ENCODE assay signal across 9 cellular contexts in genomic region chr1:247639381-247639981, GRCh38. TPM values are rescaled to one million over a fixed set of nuclear protein-coding genes. Genes with fewer than 3 reads are reported as not detected.
A peak's percentile ranks its signal among the peaks of the same experiment; 100 is the strongest.
DNase-seq lines count a peak whose midpoint lies in the region; ATAC-seq lines count a peak whose summit lies in the region.
"Had no signal": no experiment of that assay in that cellular context is flagged by ENCODE, and none has a peak within 500 bp of the region (broad histone marks: within the 10 kb centered on the region; RNA-seq: fewer than 3 reads in every experiment).

No MANE protein-coding gene starts in this region.

- H3K27me3 Mint-ChIP-seq in immature natural killer cell (ENCODE audit: low read depth in 3 of 3) = peaks cover 2 to 5% (median 4%) of the 10 kb centered on the region in 3 donors

- peaks cover 0 to 14% (median 6%) of the 10 kb centered on the region in 6 donors for H3K9me3 Mint-ChIP-seq in immature natural killer cell

- H3K27ac Mint-ChIP-seq in immature natural killer cell = no peak overlapping the region

- no peaks in the 10 kb centered on the region for H3K36me3 Mint-ChIP-seq in immature natural killer cell

- H3K4me3 Mint-ChIP-seq in immature natural killer cell = peak overlapping the region in 2 of 5 donors; percentile 12 to 70

- no peak for ATAC-seq in HG02938 (IDR thresholded peaks at IDR 0.05; ENCODE audit: unreplicated experiment)

- peaks cover 2 to 5% of the 10 kb centered on the region in 2 donors for H3K4me1 Mint-ChIP-seq in immature natural killer cell

- peak; percentile 73 for DNase-seq in NCI-H510A treated with DMSO at 0.1 percent for 48 hours (lab: John Stamatoyannopoulos, UW)
- DNase-seq in anterior cingulate cortex (lab: John Stamatoyannopoulos, UW) = peak in 31 of 58 donors; percentile 2 to 69 (median 10)
- DNase-seq in immature natural killer cell = peak in 2 of 3 donors; percentile 12 to 19
- peak in 3 of 4 experiments; percentile 7 to 47 (median 25) for DNase-seq in stimulated activated CD4-positive, alpha-beta T cell treated with anti-CD3 and anti-CD28 coated beads, Interleukin-1b, Interleukin-23, amount 100 ng/mL, for 24 hours (ENCODE audit: low read depth in 4 of 4, low spot score in 1 of 4)
- no peak for DNase-seq in NCI-H2171 (lab: John Stamatoyannopoulos, UW)
- DNase-seq in superior temporal gyrus (ENCODE audit: extremely low spot score) = no peak
- no peak for DNase-seq in HUDEP-2 (lab: John Stamatoyannopoulos, UW; ENCODE audit: unreplicated experiment in 76 of 76)

RNA-seq across cellular contexts. Expression of gene OR2G3, which starts 34.1 kb away (rescaled TPM):
- not detected for polyA plus RNA-seq in immature natural killer cell
- polyA plus RNA-seq: urinary bladder had no signal

RNA-seq across cellular contexts. Expression of gene OR13G1, which starts 40.1 kb away (rescaled TPM):
- not detected for polyA plus RNA-seq in immature natural killer cell
- polyA plus RNA-seq: urinary bladder had no signal

RNA-seq across cellular contexts. Expression of gene OR2G2, which starts 51.3 kb away (rescaled TPM):
- polyA plus RNA-seq in immature natural killer cell = not detected
- polyA plus RNA-seq: urinary bladder had no signal

Comparison
In these comparisons a context has a peak if more than half of its experiments do, and no peak if none do; other contexts are left out.
1. DNase-seq: peak in NCI-H510A treated with DMSO at 0.1 percent for 48 hours (single experiment), anterior cingulate cortex (31 of 58), immature natural killer cell (2 of 3) and stimulated activated CD4-positive, alpha-beta T cell treated with anti-CD3 and anti-CD28 coated beads, Interleukin-1b, Interleukin-23, amount 100 ng/mL, for 24 hours (3 of 4); none in NCI-H2171 (single experiment), superior temporal gyrus (single experiment) and HUDEP-2 (0 of 76).